19 cellular contexts compared by ENCODE assay signal in the genomic region with DNA sequence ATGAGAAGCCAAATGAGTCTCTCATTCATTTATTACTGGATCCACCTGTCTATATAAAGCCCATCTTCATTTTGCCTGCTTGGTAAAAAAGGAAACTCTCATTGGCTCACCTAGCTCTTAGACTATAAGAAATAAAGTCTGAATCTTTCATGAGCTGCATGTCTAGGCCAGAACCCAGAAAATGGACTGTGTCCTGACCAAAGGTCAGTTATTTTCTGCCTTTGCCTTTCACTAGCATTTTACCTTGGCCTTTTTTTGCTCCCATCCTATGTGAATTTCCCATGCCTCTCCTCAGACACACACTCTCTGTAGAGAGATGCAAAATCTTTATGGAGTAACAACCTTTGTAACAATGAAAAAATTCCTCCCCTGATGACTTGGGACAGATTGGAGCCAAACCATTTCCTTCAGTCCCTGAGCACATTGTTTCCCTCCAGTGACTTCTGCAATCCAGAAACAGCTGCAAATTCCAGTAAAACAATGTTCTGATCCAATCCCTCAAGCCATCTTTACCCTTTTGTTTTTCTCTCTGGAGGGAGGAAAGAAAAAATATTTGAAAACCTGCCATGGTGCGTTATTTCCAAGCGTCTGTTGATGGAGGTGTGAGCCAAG. TPM values are rescaled to one million over a fixed set of nuclear protein-coding genes. Genes with fewer than 3 reads are reported as not detected.
DNase-seq lines count a peak whose midpoint lies in the region; ATAC-seq and TF ChIP-seq lines count a peak whose summit lies in the region.
"Had no signal": no experiment of that assay in that cellular context is flagged by ENCODE, and none has a peak within 500 bp of the region (broad histone marks: within the 10 kb centered on the region; RNA-seq: fewer than 3 reads in every experiment).

No MANE protein-coding gene starts in this region.

- H3K9me3 ChIP-seq in endodermal cell (ENCODE audit: control insufficient read depth, low read length) (peaks cover 8% of the 10 kb centered on the region), heart right ventricle (no peaks in the 10 kb centered on the region), liver (ENCODE audit: control insufficient read depth in 4 of 4, low read length in 3 of 4) (no peaks in the 10 kb centered on the region)
- H3K9me3 ChIP-seq: A549, Caco-2 had no signal

- H3K27ac ChIP-seq in endodermal cell (ENCODE audit: low read depth, low read length): no peak overlapping the region
- H3K27ac ChIP-seq in heart right ventricle: peak overlapping the region in 8 of 10 donors; percentile 5 to 80 (median 72)
- H3K27ac ChIP-seq in liver (ENCODE audit: low read depth in 1 of 2, low read length in 2 of 2): no peak overlapping the region
- H3K27ac ChIP-seq: A549 had no signal

- H3K4me1 ChIP-seq in endodermal cell (ENCODE audit: control insufficient read depth, insufficient read depth, low read length) (peaks cover 4% of the 10 kb centered on the region), heart right ventricle (peaks cover 0 to 29% (median 9%) of the 10 kb centered on the region in 9 donors), liver (ENCODE audit: control insufficient read depth in 4 of 4, insufficient read depth in 4 of 4, low read length in 3 of 4) (peaks cover 0 to 8% (median 0%) of the 10 kb centered on the region in 4 donors)
- H3K4me1 ChIP-seq: A549 had no signal

- H3K4me3 ChIP-seq in endodermal cell (ENCODE audit: low read length): no peak overlapping the region
- no peak overlapping the region for H3K4me3 ChIP-seq in heart right ventricle
- no peak overlapping the region for H3K4me3 ChIP-seq in liver (ENCODE audit: low read depth in 1 of 3, low read length in 3 of 3)
- H3K4me3 ChIP-seq: A549 had no signal

- ATAC-seq in heart right ventricle (peak; percentile 56 to 92 (median 82)), HG03108 (IDR thresholded peaks at IDR 0.05; ENCODE audit: unreplicated experiment) (no peak)
- ATAC-seq: A549 had no signal

- WGBS in endodermal cell (ENCODE audit: insufficient coverage in 1 of 2, insufficient read length in 1 of 2), 2 experiments: 84 to 94% methylated on average over 2 of the region's 2 CpGs
- WGBS in heart right ventricle, 2 donors: 30 to 56% methylated on average over 2 of the region's 2 CpGs
- WGBS in liver: 79% methylated on average over 2 of the region's 2 CpGs

- H3K27ac Mint-ChIP-seq in endodermal cell: no peak overlapping the region
- H3K27ac Mint-ChIP-seq: HFFc6 had no signal

- peaks cover 5% of the 10 kb centered on the region for H3K9me3 Mint-ChIP-seq in endodermal cell
- H3K9me3 Mint-ChIP-seq: HFFc6 had no signal

- intact Hi-C loops in heart right ventricle (cut with DNase I): loop anchor here in 1 of 10 donors (1.0 kb wide), 1 partner anchor 66 kb away; no protein-coding TSS in a partner anchor

- H3K27me3 ChIP-seq in endodermal cell (ENCODE audit: control insufficient read depth, insufficient read depth, low read length, poor library complexity, severe bottlenecking) (no peaks in the 10 kb centered on the region), heart right ventricle (no peaks in the 10 kb centered on the region), liver (ENCODE audit: control insufficient read depth in 4 of 4, insufficient read depth in 4 of 4, low read length in 3 of 4) (no peaks in the 10 kb centered on the region)

- H3K27me3 Mint-ChIP-seq in endodermal cell (ENCODE audit: insufficient read depth): no peaks in the 10 kb centered on the region

- H3K36me3 Mint-ChIP-seq in endodermal cell (ENCODE audit: low read depth): no peaks in the 10 kb centered on the region

- no peak for TF ChIP-seq RAD21 in liver (IDR thresholded peaks at IDR 0.05)

- no peak overlapping the region for H3K9ac ChIP-seq in endodermal cell (ENCODE audit: extremely low read depth, low read length, poor library complexity, severe bottlenecking)
- H3K9ac ChIP-seq in liver (ENCODE audit: low read depth in 1 of 2, low read length in 2 of 2): no peak overlapping the region

- TF ChIP-seq CTCF in endodermal cell (conservative IDR thresholded peaks at IDR 0.05) (no peak), heart right ventricle (IDR thresholded peaks at IDR 0.05) (no peak), liver (IDR thresholded peaks at IDR 0.05; ENCODE audit: low read depth, low read length, missing input control) (no peak)

- H3K4me1 Mint-ChIP-seq in endodermal cell: peaks cover 8% of the 10 kb centered on the region

- DNase-seq in AG20443 (ENCODE audit: low spot score) (peak; percentile 28), endodermal cell (peak; percentile 5), heart right ventricle (peak in 1 of 2 donors; percentile 23), NCI-H1694 (lab: John Stamatoyannopoulos, UW) (no peak), NCI-H2107 treated with DMSO at 0.1 percent for 48 hours (lab: John Stamatoyannopoulos, UW; ENCODE audit: unreplicated experiment) (no peak), NCI-H69 (lab: John Stamatoyannopoulos, UW) (no peak)
- DNase-seq: Caco-2, EL, HFFc6, IMR-90, Karpas-422, NCI-H1105, NCI-H187, NCI-H345, NCI-H526, SHP77 treated with DMSO at 0.1 percent for 48 hours had no signal

- no peak overlapping the region for H3K4me3 Mint-ChIP-seq in endodermal cell
- H3K4me3 Mint-ChIP-seq: HFFc6 had no signal

- H3K36me3 ChIP-seq in endodermal cell (ENCODE audit: control insufficient read depth, insufficient read depth, low read length) (no peaks in the 10 kb centered on the region), heart right ventricle (no peaks in the 10 kb centered on the region), liver (ENCODE audit: control insufficient read depth in 4 of 4, insufficient read depth in 3 of 4, low read depth in 1 of 4, low read length in 3 of 4) (no peaks in the 10 kb centered on the region)

TF ChIP-seq in liver, 16 proteins besides CTCF, POLR2A, EP300 and RAD21:
- TF ChIP-seq HNF4A (conservative IDR thresholded peaks at IDR 0.05) (peak; percentile 83 to 85), TAF1 (conservative IDR thresholded peaks at IDR 0.05) (no peak), HNF4G (IDR thresholded peaks at IDR 0.05) (peak; percentile 47), RXRA (IDR thresholded peaks at IDR 0.05) (peak in 1 of 2 donors; percentile 42), SP1 (IDR thresholded peaks at IDR 0.05) (peak; percentile 45)
TF ChIP-seq in liver: peak in this region for 4.

RNA-seq across cellular contexts. Expression of gene MAP3K9, which starts 33.6 kb away (rescaled TPM):
- total RNA-seq in endodermal cell (10 to 100 TPM; 34.1 to 38.5 TPM), heart right ventricle (1 to 10 TPM in 8 of 10 donors, under 1 TPM in 2; 0.96 to 2.4 (median 1.5) TPM), liver (1 to 10 TPM in 1 of 2 donors, under 1 TPM in 1; 0.65 to 5.2 TPM)
- polyA plus RNA-seq in endodermal cell (2013, experiment 1 of 2): 7.3 TPM
- 7.6 TPM for polyA plus RNA-seq in endodermal cell (2013, experiment 2 of 2)
- polyA plus RNA-seq in heart right ventricle (under 1 TPM; 0.37 to 0.67 TPM), liver (under 1 TPM; 0.78 to 0.82 TPM)

Comparison
In these comparisons a context has a peak if more than half of its experiments do, and no peak if none do; other contexts are left out.
1. DNase-seq: peak in AG20443 (single experiment) and endodermal cell (single experiment); none in NCI-H1694 (single experiment), NCI-H2107 treated with DMSO at 0.1 percent for 48 hours (single experiment) and NCI-H69 (single experiment).
2. H3K27ac ChIP-seq: peak in heart right ventricle (8 of 10); none in endodermal cell (single experiment) and liver (0 of 2).
3. RNA of gene MAP3K9, which starts 33.6 kb away (total RNA-seq): 34.1 to 38.5 TPM in endodermal cell; 0.65 to 5.2 TPM in liver and 0.96 to 2.4 TPM in heart right ventricle; every median in the first group is over 4 times any median in the second.